Comparison of ENCODE assay signal across 22 cellular contexts in genomic region chr2:238916875-238917590, GRCh38.
DNase-seq lines count a peak whose midpoint lies in the region; ATAC-seq, FAIRE-seq and TF ChIP-seq lines count a peak whose summit lies in the region.
"Had no signal": no experiment of that assay in that cellular context is flagged by ENCODE, and none has a peak within 500 bp of the region (broad histone marks: within the 10 kb centered on the region; RNA-seq: fewer than 3 reads in every experiment).

No MANE protein-coding gene starts in this region.

- TF ChIP-seq EP300 in HepG2 (IDR thresholded peaks at IDR 0.05; ENCODE audit: low read depth in 2 of 2, low read length in 2 of 2) (no peak), HepG2 (CRISPR knock-in tag; IDR thresholded peaks at IDR 0.05; ENCODE audit: borderline replicate concordance) (no peak)

- H3K36me3 Mint-ChIP-seq in astrocyte (ENCODE audit: low read depth, unreplicated experiment): peaks cover 2% of the 10 kb centered on the region
- H3K36me3 Mint-ChIP-seq: activated naive CD8-positive, alpha-beta T cell treated with anti-CD3 and anti-CD28 coated beads, Interleukin-2, amount 10 ng/mL, durations not matched to agents 7 days and 5 days; stimulated activated naive B cell treated with anti-CD40 and anti-IgM and Interleukin-4, amounts not matched to agents 10 μg/mL and 1 μg/mL and 100 μg/mL, for 72 hours had no signal

- ATAC-seq in right lobe of liver (no peak), HepG2 (no peak), GM21717 (IDR thresholded peaks at IDR 0.05; ENCODE audit: unreplicated experiment) (no peak), GM19328 (IDR thresholded peaks at IDR 0.05; ENCODE audit: unreplicated experiment) (no peak)
- ATAC-seq: body of pancreas; Panc1; stimulated activated naive B cell treated with anti-CD40 and anti-IgM and Interleukin-4, amounts not matched to agents 10 μg/mL and 1 μg/mL and 100 μg/mL, for 72 hours had no signal

- H4K20me1 ChIP-seq in HepG2 (ENCODE audit: insufficient read depth, low read length) (no peaks in the 10 kb centered on the region), astrocyte (ENCODE audit: insufficient read depth, low read length) (no peaks in the 10 kb centered on the region)

- TF ChIP-seq CTCF in right lobe of liver (IDR thresholded peaks at IDR 0.05) (no peak), HepG2 (CRISPR knock-in tag; IDR thresholded peaks at IDR 0.05) (no peak), astrocyte (IDR thresholded peaks at IDR 0.05; ENCODE audit: insufficient read depth, low read depth, low read length) (no peak)

- no peaks in the 10 kb centered on the region for H3K9me3 ChIP-seq in right lobe of liver
- H3K9me3 ChIP-seq in HepG2 (ENCODE audit: low read length): no peaks in the 10 kb centered on the region
- peaks cover 3% of the 10 kb centered on the region for H3K9me3 ChIP-seq in astrocyte (ENCODE audit: insufficient read depth, low read depth, low read length)
- H3K9me3 ChIP-seq: body of pancreas had no signal

- H3K4me1 Mint-ChIP-seq in astrocyte (ENCODE audit: low read depth, unreplicated experiment): peaks cover 6% of the 10 kb centered on the region
- H3K4me1 Mint-ChIP-seq: activated naive CD8-positive, alpha-beta T cell treated with anti-CD3 and anti-CD28 coated beads, Interleukin-2, amount 10 ng/mL, durations not matched to agents 7 days and 5 days; IgD-negative memory B cell; stimulated activated naive B cell treated with anti-CD40 and anti-IgM and Interleukin-4, amounts not matched to agents 10 μg/mL and 1 μg/mL and 100 μg/mL, for 72 hours had no signal

- POLR2A ChIA-PET in HepG2 (lab: Yijun Ruan, JAX): no interaction called here

- in situ Hi-C loops in HepG2 (cut with HindIII; ENCODE audit: extremely low pct_ligation_motif_present, low pct_unique_long_range_greater_than_20kb): no loop called here

- WGBS in right lobe of liver (ENCODE audit: insufficient coverage, low coverage, low lambda C conversion rate, missing lambda C conversion rate): 44% methylated on average over 1 of the region's 14 CpGs
- WGBS in HepG2 (ENCODE audit: low lambda C conversion rate): 10% methylated on average over 9 of the region's 14 CpGs

- H3K79me2 ChIP-seq in HepG2 (ENCODE audit: insufficient read depth, low read length): no peaks in the 10 kb centered on the region
- no peaks in the 10 kb centered on the region for H3K79me2 ChIP-seq in astrocyte (ENCODE audit: insufficient read depth, low read length)
- H3K79me2 ChIP-seq: hepatocyte had no signal

- H3K36me3 ChIP-seq in right lobe of liver (no peaks in the 10 kb centered on the region), HepG2 (replicated peaks in 1 of 2; ENCODE audit: control insufficient read depth in 1 of 2, insufficient read depth in 2 of 2, low read length in 2 of 2) (no peaks in the 10 kb centered on the region), astrocyte (ENCODE audit: insufficient read depth, low read length) (no peaks in the 10 kb centered on the region)

- FAIRE-seq in HepG2 (lab: Jason Lieb, UNC) (no peak), astrocyte (lab: Jason Lieb, UNC) (no peak), urothelium cell line (lab: Jason Lieb, UNC) (peak; percentile 42)
- FAIRE-seq: colon, D721Med had no signal

- intact Hi-C loops in right lobe of liver (cut with DNase I): no loop called here
- intact Hi-C loops in HepG2 (cut with micrococcal nuclease; ENCODE audit: unreplicated experiment): no loop called here

- H3K27ac ChIP-seq in right lobe of liver: no peak overlapping the region
- no peak overlapping the region for H3K27ac ChIP-seq in HepG2 (ENCODE audit: extremely low read length, insufficient read depth, low read length)
- H3K27ac ChIP-seq in astrocyte (ENCODE audit: low read depth, low read length): no peak overlapping the region
- H3K27ac ChIP-seq: body of pancreas, C4-2B, hepatocyte, HL-60 had no signal

- H3K27me3 ChIP-seq in right lobe of liver (no peaks in the 10 kb centered on the region), HepG2 (ENCODE audit: control insufficient read depth in 1 of 2, insufficient read depth in 2 of 2, low read length in 2 of 2) (peaks cover 11 to 77% of the 10 kb centered on the region in 2 experiments), astrocyte (ENCODE audit: insufficient read depth, low read length) (no peaks in the 10 kb centered on the region)
- H3K27me3 ChIP-seq: body of pancreas, hepatocyte had no signal

- H3K27ac Mint-ChIP-seq in astrocyte (ENCODE audit: unreplicated experiment): no peak overlapping the region
- H3K27ac Mint-ChIP-seq: activated naive CD8-positive, alpha-beta T cell treated with anti-CD3 and anti-CD28 coated beads, Interleukin-2, amount 10 ng/mL, durations not matched to agents 7 days and 5 days; IgD-negative memory B cell; stimulated activated naive B cell treated with anti-CD40 and anti-IgM and Interleukin-4, amounts not matched to agents 10 μg/mL and 1 μg/mL and 100 μg/mL, for 72 hours had no signal

- DNase-seq in right lobe of liver: peak in 2 of 3 donors; percentile 31 to 36
- no peak for DNase-seq in HepG2 (ENCODE audit: low spot score)
- peak; percentile 35 for DNase-seq in astrocyte (ENCODE audit: low read depth)
- DNase-seq in myocyte (ENCODE audit: low read depth): peak; percentile 96
- DNase-seq in urothelium cell line (ENCODE audit: low spot score): peak; percentile 37
- DNase-seq in NCI-H748 (lab: John Stamatoyannopoulos, UW; ENCODE audit: unreplicated experiment): no peak
- DNase-seq: activated CD4-positive, CD25-positive, alpha-beta regulatory T cell; activated naive CD8-positive, alpha-beta T cell treated with anti-CD3 and anti-CD28 coated beads, Interleukin-2, amount 10 ng/mL, durations not matched to agents 7 days and 5 days; MV-4-11; NCI-H1694 treated with DMSO at 0.1 percent for 48 hours; stimulated activated naive B cell treated with anti-CD40 and anti-IgM and Interleukin-4, amounts not matched to agents 10 μg/mL and 1 μg/mL and 100 μg/mL, for 72 hours; T-helper 9 cell had no signal

- peaks cover 20% of the 10 kb centered on the region for H3K27me3 Mint-ChIP-seq in astrocyte (ENCODE audit: low read depth, unreplicated experiment)
- H3K27me3 Mint-ChIP-seq: activated naive CD8-positive, alpha-beta T cell treated with anti-CD3 and anti-CD28 coated beads, Interleukin-2, amount 10 ng/mL, durations not matched to agents 7 days and 5 days had no signal

- H3K9ac ChIP-seq in HepG2 (ENCODE audit: insufficient read depth, low read depth, low read length) (no peak overlapping the region), astrocyte (ENCODE audit: low read length) (no peak overlapping the region)

- H2AFZ ChIP-seq in HepG2 (ENCODE audit: low read length): no peak overlapping the region
- H2AFZ ChIP-seq in astrocyte (ENCODE audit: low read depth, low read length): no peak overlapping the region
- H2AFZ ChIP-seq: hepatocyte had no signal

- no TSS peak for BruUV-seq in HepG2 (replicated peaks; lab: Mats Ljungman, UMichigan)

- H3K4me2 ChIP-seq in HepG2 (ENCODE audit: low read depth, low read length) (no peak overlapping the region), astrocyte (ENCODE audit: low read length) (no peak overlapping the region)
- H3K4me2 ChIP-seq: hepatocyte had no signal

- TF ChIP-seq RAD21 in HepG2 (CRISPR knock-in tag; IDR thresholded peaks at IDR 0.05): no peak

- H3K4me1 ChIP-seq in right lobe of liver (no peaks in the 10 kb centered on the region), HepG2 (ENCODE audit: insufficient read depth, low read length) (no peaks in the 10 kb centered on the region), astrocyte (ENCODE audit: insufficient read depth, low read length) (peaks cover 18% of the 10 kb centered on the region)
- H3K4me1 ChIP-seq: body of pancreas had no signal

- H3K9me3 Mint-ChIP-seq in astrocyte (ENCODE audit: unreplicated experiment): peaks cover 8% of the 10 kb centered on the region
- H3K9me3 Mint-ChIP-seq: activated naive CD8-positive, alpha-beta T cell treated with anti-CD3 and anti-CD28 coated beads, Interleukin-2, amount 10 ng/mL, durations not matched to agents 7 days and 5 days; IgD-negative memory B cell; stimulated activated naive B cell treated with anti-CD40 and anti-IgM and Interleukin-4, amounts not matched to agents 10 μg/mL and 1 μg/mL and 100 μg/mL, for 72 hours had no signal

- TF ChIP-seq POLR2A in right lobe of liver (IDR thresholded peaks at IDR 0.05): no peak
- TF ChIP-seq POLR2A in HepG2 (IDR thresholded peaks at IDR 0.05; ENCODE audit: insufficient read depth in 1 of 2, low read depth in 2 of 2, low read length in 2 of 2): no peak

- no peak overlapping the region for H3K4me3 Mint-ChIP-seq in astrocyte (ENCODE audit: unreplicated experiment)
- H3K4me3 Mint-ChIP-seq: activated naive CD8-positive, alpha-beta T cell treated with anti-CD3 and anti-CD28 coated beads, Interleukin-2, amount 10 ng/mL, durations not matched to agents 7 days and 5 days; stimulated activated naive B cell treated with anti-CD40 and anti-IgM and Interleukin-4, amounts not matched to agents 10 μg/mL and 1 μg/mL and 100 μg/mL, for 72 hours had no signal

- H3K4me3 ChIP-seq in right lobe of liver: no peak overlapping the region
- no peak overlapping the region for H3K4me3 ChIP-seq in HepG2 (replicated peaks in 1 of 3; ENCODE audit: insufficient read depth in 1 of 3, low read depth in 2 of 3, low read length in 3 of 3)
- no peak overlapping the region for H3K4me3 ChIP-seq in astrocyte (ENCODE audit: insufficient read depth, low read depth, low read length)
- H3K4me3 ChIP-seq: body of pancreas, hepatocyte had no signal

- CTCF ChIA-PET in HepG2 (lab: Yijun Ruan, JAX; ENCODE audit: low intra/inter-chr PET ratio, low total read pairs): no interaction called here

TF ChIP-seq in HepG2, 621 proteins besides CTCF, POLR2A, EP300 and RAD21 (continues in another document):
- TF ChIP-seq ATAD3A (CRISPR knock-in tag; IDR thresholded peaks at IDR 0.05): no peak
- no peak for TF ChIP-seq ZNF333 (CRISPR knock-in tag; IDR thresholded peaks at IDR 0.05; ENCODE audit: borderline replicate concordance)
- TF ChIP-seq ZNF562 (CRISPR knock-in tag; IDR thresholded peaks at IDR 0.05; ENCODE audit: borderline replicate concordance): no peak
- TF ChIP-seq ZNF432 (CRISPR knock-in tag; IDR thresholded peaks at IDR 0.05; ENCODE audit: borderline replicate concordance): no peak
- no peak for TF ChIP-seq ZNF550 (CRISPR knock-in tag; IDR thresholded peaks at IDR 0.05; ENCODE audit: borderline replicate concordance)
- TF ChIP-seq, protein P1, sequence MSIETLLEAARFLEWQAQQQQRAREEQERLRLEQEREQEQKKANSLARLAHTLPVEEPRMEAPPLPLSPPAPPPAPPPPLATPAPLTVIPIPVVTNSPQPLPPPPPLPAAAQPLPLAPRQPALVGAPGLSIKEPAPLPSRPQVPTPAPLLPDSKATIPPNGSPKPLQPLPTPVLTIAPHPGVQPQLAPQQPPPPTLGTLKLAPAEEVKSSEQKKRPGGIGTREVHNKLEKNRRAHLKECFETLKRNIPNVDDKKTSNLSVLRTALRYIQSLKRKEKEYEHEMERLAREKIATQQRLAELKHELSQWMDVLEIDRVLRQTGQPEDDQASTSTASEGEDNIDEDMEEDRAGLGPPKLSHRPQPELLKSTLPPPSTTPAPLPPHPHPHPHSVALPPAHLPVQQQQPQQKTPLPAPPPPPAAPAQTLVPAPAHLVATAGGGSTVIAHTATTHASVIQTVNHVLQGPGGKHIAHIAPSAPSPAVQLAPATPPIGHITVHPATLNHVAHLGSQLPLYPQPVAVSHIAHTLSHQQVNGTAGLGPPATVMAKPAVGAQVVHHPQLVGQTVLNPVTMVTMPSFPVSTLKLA (IDR thresholded peaks at IDR 0.05): no peak

Comparison
In these comparisons a context has a peak if more than half of its experiments do, and no peak if none do; other contexts are left out.
1. DNase-seq: peak in right lobe of liver (2 of 3), astrocyte (single experiment), myocyte (single experiment) and urothelium cell line (single experiment); none in HepG2 (single experiment) and NCI-H748 (single experiment).